1 cellular context compared by ENCODE assay signal in the genomic region with DNA sequence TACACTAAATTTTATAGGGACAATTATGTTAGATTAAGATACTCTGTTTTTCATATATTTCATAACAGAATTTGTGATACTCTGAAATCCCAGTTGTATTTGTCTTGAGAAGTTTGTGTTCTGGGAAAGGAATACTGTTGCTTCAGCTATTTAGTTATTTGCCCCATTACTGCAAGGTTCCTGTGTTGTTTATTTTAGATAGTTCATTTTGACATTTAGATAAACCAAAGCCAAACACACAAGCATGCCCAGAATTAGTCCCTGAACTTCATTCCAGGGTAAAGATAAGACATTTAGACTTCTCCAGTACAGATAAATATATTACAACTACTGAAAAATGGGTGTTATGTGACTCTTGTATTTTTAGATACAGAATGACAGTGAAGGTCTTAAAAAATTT.
TF ChIP-seq lines count a peak whose summit lies in the region.

No MANE protein-coding gene starts in this region.

TF ChIP-seq in IMR-90, 13 proteins besides CTCF, POLR2A, EP300 and RAD21:
- TF ChIP-seq SMC3 (IDR thresholded peaks at IDR 0.05; ENCODE audit: low read depth, low read length) (no peak), CHD1 (IDR thresholded peaks at IDR 0.05; ENCODE audit: low read depth, low read length) (no peak), MAZ (IDR thresholded peaks at IDR 0.05; ENCODE audit: borderline replicate concordance, low read depth, low read length) (no peak), BHLHE40 (IDR thresholded peaks at IDR 0.05; ENCODE audit: low read depth, low read length) (no peak; the same call in 1 of the 2 replicates), RCOR1 (IDR thresholded peaks at IDR 0.05; ENCODE audit: insufficient replicate concordance, low read length) (no peak), CEBPB (IDR thresholded peaks at IDR 0.05; ENCODE audit: low read depth, low read length) (no peak), MXI1 (IDR thresholded peaks at IDR 0.05; ENCODE audit: borderline replicate concordance, low read depth, low read length) (no peak)
- TF ChIP-seq, protein P1, sequence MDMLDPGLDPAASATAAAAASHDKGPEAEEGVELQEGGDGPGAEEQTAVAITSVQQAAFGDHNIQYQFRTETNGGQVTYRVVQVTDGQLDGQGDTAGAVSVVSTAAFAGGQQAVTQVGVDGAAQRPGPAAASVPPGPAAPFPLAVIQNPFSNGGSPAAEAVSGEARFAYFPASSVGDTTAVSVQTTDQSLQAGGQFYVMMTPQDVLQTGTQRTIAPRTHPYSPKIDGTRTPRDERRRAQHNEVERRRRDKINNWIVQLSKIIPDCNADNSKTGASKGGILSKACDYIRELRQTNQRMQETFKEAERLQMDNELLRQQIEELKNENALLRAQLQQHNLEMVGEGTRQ (IDR thresholded peaks at IDR 0.05; ENCODE audit: low read depth, low read length), result no peak
TF ChIP-seq in IMR-90: peak in this region for 0.
